9 cellular contexts compared by ENCODE assay signal in the genomic region with DNA sequence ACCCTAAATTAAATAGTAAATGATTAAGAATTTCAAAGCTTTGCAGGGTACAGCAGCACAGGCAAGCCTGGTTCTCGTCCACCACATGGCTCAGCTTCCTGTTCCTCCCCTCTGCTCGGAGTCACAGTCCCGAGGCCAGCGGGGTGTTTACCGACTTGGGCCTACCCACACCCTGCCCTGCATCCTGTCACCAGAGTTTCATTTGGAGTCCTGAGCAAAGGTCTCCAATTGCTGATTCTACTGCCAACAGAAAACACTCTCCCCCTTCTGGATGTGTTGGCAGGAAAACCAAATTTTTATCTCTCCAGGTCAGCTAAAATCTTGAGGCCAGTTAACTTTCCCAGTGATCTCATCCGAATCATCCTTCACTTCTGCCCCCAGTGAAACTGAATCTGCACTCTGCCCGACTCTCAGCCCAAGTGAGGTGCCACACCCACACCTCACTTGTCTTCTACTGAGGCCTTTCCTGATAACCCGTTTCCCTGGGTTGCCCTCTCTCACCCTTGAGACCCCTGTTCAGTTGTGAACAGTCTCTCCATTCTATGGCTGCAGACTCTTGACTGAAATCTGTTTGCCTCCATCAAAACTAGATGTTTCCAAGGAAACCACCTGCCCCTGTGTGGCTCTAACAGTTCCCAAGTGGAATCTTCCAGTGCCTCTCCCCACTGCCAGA.
DNase-seq lines count a peak whose midpoint lies in the region; ATAC-seq and TF ChIP-seq lines count a peak whose summit lies in the region.
"Had no signal": no experiment of that assay in that cellular context is flagged by ENCODE, and none has a peak within 500 bp of the region (broad histone marks: within the 10 kb centered on the region; RNA-seq: fewer than 3 reads in every experiment).

No MANE protein-coding gene starts in this region.

- H3K27me3 Mint-ChIP-seq in CD14-positive monocyte (ENCODE audit: low read depth in 3 of 3): peaks cover 0 to 7% (median 0%) of the 10 kb centered on the region in 3 donors

- peaks cover 0 to 9% of the 10 kb centered on the region in 2 donors for H3K4me1 ChIP-seq in aorta (ENCODE audit: control insufficient read depth in 1 of 2, insufficient read depth in 2 of 2, low read length in 2 of 2)

- no peaks in the 10 kb centered on the region for H3K27me3 ChIP-seq in aorta (ENCODE audit: control insufficient read depth in 1 of 2, insufficient read depth in 2 of 2, low read length in 1 of 2)

- H3K4me1 Mint-ChIP-seq in CD14-positive monocyte: peaks cover 58% of the 10 kb centered on the region

- H3K4me3 ChIP-seq in aorta (ENCODE audit: low read length in 2 of 2): no peak overlapping the region

- 9 to 10% methylated on average over 8 of the region's 8 CpGs for WGBS in aorta, 2 donors

- TF ChIP-seq CTCF in CD14-positive monocyte (IDR thresholded peaks at IDR 0.05) (no peak), GM20000 (IDR thresholded peaks at IDR 0.05; ENCODE audit: extremely low read depth, missing control alignments) (no peak), omental fat pad (IDR thresholded peaks at IDR 0.05) (no peak)

- ATAC-seq in omental fat pad (ENCODE audit: low FRiP score): peak; percentile 85
- peak; percentile 90 for ATAC-seq in aorta (ENCODE audit: low FRiP score)

- peak overlapping the region in 1 of 2 donors; percentile 86 for H3K27ac ChIP-seq in aorta (ENCODE audit: low read depth in 1 of 2, low read length in 2 of 2)

- H3K36me3 Mint-ChIP-seq in CD14-positive monocyte: peaks cover 16 to 17% of the 10 kb centered on the region in 2 donors

- H3K36me3 ChIP-seq in aorta (ENCODE audit: control insufficient read depth in 1 of 2, insufficient read depth in 2 of 2, low read length in 1 of 2): no peaks in the 10 kb centered on the region

- intact Hi-C loops in CD14-positive monocyte (cut with micrococcal nuclease): no loop called here
- intact Hi-C loops in aorta (cut with DNase I): loop anchor here in 1 of 2 donors (1.0 kb wide), 1 partner anchor 46 kb away; no protein-coding TSS in a partner anchor

- no peak overlapping the region for H3K4me3 Mint-ChIP-seq in CD14-positive monocyte
- H3K4me3 Mint-ChIP-seq: neural crest cell had no signal

- peaks cover 0 to 3% (median 0%) of the 10 kb centered on the region in 7 donors for H3K9me3 Mint-ChIP-seq in CD14-positive monocyte
- H3K9me3 Mint-ChIP-seq: neural crest cell had no signal

- peak overlapping the region; percentile 96 to 99 (median 96) for H3K27ac Mint-ChIP-seq in CD14-positive monocyte

- no peaks in the 10 kb centered on the region for H3K9me3 ChIP-seq in aorta (ENCODE audit: control insufficient read depth, low read length)

- DNase-seq in CD14-positive monocyte (ENCODE audit: low spot score) (peak; percentile 94), GM20000 (ENCODE audit: low spot score) (peak; percentile 69), HT1080 (ENCODE audit: low read depth) (peak; percentile 89), omental fat pad (ENCODE audit: low spot score) (peak; percentile 62), aorta (peak; percentile 90 to 96), NCI-H748 (lab: John Stamatoyannopoulos, UW; ENCODE audit: unreplicated experiment) (no peak)
- DNase-seq in activated CD4-positive, alpha-beta T cell treated with anti-CD3 and anti-CD28 coated beads for 4 hours: peak; percentile 52 to 67
- DNase-seq in effector CD4-positive, alpha-beta T cell: peak; percentile 47
